1 cellular context compared by ENCODE assay signal in the genomic region with DNA sequence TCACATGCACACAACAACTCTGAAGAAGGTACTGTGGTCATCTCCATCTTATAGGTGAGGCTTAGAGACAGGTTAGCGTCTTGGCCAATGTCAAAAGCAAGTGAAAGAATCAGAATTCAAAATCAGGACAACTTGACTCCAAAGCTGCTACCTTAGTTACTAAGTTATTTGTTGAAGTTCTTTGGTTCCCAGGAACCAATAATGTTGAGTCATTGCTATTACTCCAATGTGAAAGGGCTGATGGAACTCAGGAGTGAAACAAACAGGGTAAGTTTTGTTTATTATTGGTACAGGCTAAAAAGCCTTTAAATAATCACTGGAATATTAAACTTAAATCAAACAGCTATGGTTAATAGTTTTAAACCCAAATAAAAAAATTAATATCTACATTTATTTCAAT.
TF ChIP-seq lines count a peak whose summit lies in the region.

No MANE protein-coding gene starts in this region.

TF ChIP-seq in WTC11, 78 proteins besides CTCF, POLR2A, EP300 and RAD21 (continued from another document):
- TF ChIP-seq, protein P1, sequence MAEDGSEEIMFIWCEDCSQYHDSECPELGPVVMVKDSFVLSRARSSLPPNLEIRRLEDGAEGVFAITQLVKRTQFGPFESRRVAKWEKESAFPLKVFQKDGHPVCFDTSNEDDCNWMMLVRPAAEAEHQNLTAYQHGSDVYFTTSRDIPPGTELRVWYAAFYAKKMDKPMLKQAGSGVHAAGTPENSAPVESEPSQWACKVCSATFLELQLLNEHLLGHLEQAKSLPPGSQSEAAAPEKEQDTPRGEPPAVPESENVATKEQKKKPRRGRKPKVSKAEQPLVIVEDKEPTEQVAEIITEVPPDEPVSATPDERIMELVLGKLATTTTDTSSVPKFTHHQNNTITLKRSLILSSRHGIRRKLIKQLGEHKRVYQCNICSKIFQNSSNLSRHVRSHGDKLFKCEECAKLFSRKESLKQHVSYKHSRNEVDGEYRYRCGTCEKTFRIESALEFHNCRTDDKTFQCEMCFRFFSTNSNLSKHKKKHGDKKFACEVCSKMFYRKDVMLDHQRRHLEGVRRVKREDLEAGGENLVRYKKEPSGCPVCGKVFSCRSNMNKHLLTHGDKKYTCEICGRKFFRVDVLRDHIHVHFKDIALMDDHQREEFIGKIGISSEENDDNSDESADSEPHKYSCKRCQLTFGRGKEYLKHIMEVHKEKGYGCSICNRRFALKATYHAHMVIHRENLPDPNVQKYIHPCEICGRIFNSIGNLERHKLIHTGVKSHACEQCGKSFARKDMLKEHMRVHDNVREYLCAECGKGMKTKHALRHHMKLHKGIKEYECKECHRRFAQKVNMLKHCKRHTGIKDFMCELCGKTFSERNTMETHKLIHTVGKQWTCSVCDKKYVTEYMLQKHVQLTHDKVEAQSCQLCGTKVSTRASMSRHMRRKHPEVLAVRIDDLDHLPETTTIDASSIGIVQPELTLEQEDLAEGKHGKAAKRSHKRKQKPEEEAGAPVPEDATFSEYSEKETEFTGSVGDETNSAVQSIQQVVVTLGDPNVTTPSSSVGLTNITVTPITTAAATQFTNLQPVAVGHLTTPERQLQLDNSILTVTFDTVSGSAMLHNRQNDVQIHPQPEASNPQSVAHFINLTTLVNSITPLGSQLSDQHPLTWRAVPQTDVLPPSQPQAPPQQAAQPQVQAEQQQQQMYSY (CRISPR knock-in tag; IDR thresholded peaks at IDR 0.05), result no peak
- TF ChIP-seq NR3C1 (CRISPR knock-in tag; conservative IDR thresholded peaks at IDR 0.05; ENCODE audit: low read depth), result no peak
- TF ChIP-seq, protein P2, sequence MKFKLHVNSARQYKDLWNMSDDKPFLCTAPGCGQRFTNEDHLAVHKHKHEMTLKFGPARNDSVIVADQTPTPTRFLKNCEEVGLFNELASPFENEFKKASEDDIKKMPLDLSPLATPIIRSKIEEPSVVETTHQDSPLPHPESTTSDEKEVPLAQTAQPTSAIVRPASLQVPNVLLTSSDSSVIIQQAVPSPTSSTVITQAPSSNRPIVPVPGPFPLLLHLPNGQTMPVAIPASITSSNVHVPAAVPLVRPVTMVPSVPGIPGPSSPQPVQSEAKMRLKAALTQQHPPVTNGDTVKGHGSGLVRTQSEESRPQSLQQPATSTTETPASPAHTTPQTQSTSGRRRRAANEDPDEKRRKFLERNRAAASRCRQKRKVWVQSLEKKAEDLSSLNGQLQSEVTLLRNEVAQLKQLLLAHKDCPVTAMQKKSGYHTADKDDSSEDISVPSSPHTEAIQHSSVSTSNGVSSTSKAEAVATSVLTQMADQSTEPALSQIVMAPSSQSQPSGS (CRISPR knock-in tag; IDR thresholded peaks at IDR 0.05; ENCODE audit: borderline replicate concordance, low read depth), result no peak
- TF ChIP-seq, protein P3, sequence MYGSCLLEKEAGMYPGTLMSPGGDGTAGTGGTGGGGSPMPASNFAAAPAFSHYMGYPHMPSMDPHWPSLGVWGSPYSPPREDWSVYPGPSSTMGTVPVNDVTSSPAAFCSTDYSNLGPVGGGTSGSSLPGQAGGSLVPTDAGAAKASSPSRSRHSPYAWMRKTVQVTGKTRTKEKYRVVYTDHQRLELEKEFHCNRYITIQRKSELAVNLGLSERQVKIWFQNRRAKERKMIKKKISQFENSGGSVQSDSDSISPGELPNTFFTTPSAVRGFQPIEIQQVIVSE (CRISPR knock-in tag; IDR thresholded peaks at IDR 0.05; ENCODE audit: borderline replicate concordance), result no peak
- TF ChIP-seq ZNF425 (CRISPR knock-in tag; conservative IDR thresholded peaks at IDR 0.05), result no peak
- no peak for TF ChIP-seq IRF2 (CRISPR knock-in tag; IDR thresholded peaks at IDR 0.05; ENCODE audit: borderline replicate concordance, low read depth)
- TF ChIP-seq KAT7 (CRISPR knock-in tag; IDR thresholded peaks at IDR 0.05; ENCODE audit: borderline replicate concordance), result no peak
- no peak for TF ChIP-seq ZNF121 (CRISPR knock-in tag; IDR thresholded peaks at IDR 0.05)
- no peak for TF ChIP-seq ARID4B (CRISPR knock-in tag; IDR thresholded peaks at IDR 0.05; ENCODE audit: borderline replicate concordance)
- TF ChIP-seq MXD4 (CRISPR knock-in tag; IDR thresholded peaks at IDR 0.05; ENCODE audit: borderline replicate concordance), result no peak
